Comparison of ENCODE assay signal across 22 cellular contexts in genomic region chr4:1843852-1844251, GRCh38. TPM values are rescaled to one million over a fixed set of nuclear protein-coding genes. Genes with fewer than 3 reads are reported as not detected.
DNase-seq lines count a peak whose midpoint lies in the region; ATAC-seq and TF ChIP-seq lines count a peak whose summit lies in the region.
"Had no signal": no experiment of that assay in that cellular context is flagged by ENCODE, and none has a peak within 500 bp of the region (broad histone marks: within the 10 kb centered on the region; RNA-seq: fewer than 3 reads in every experiment).

No MANE protein-coding gene starts in this region.

- no peak overlapping the region for H3K4me2 ChIP-seq in MM.1S (ENCODE audit: low read depth, low read length)
- H3K4me2 ChIP-seq: neural progenitor cell had no signal

- H3K9me3 Mint-ChIP-seq in neural crest cell (no peaks in the 10 kb centered on the region), progenitor cell of endocrine pancreas (ENCODE audit: low read depth) (no peaks in the 10 kb centered on the region)
- H3K9me3 Mint-ChIP-seq in activated CD4-positive, alpha-beta T cell treated with anti-CD3 and anti-CD28 coated beads, Interleukin-2, amount 10 ng/mL, durations not matched to agents 24 days and 14 days = no peaks in the 10 kb centered on the region
- H3K9me3 Mint-ChIP-seq: activated T-cell treated with anti-CD3 and anti-CD28 coated beads, Interleukin-2, amount 50 U/mL, for 24 hours; CD8-positive, alpha-beta memory T cell; neural progenitor cell had no signal

- no peak overlapping the region for H3K27ac ChIP-seq in MM.1S (ENCODE audit: low read length)
- H3K27ac ChIP-seq: colonic mucosa, neural progenitor cell, skin epidermis had no signal

- H3K27me3 ChIP-seq in MM.1S (replicated peaks; ENCODE audit: insufficient read depth, low read length) = no peaks in the 10 kb centered on the region
- H3K27me3 ChIP-seq: colonic mucosa, neural progenitor cell had no signal

- H3K27me3 Mint-ChIP-seq in neural crest cell (ENCODE audit: low read depth) (no peaks in the 10 kb centered on the region), progenitor cell of endocrine pancreas (no peaks in the 10 kb centered on the region)
- H3K27me3 Mint-ChIP-seq in activated CD4-positive, alpha-beta T cell treated with anti-CD3 and anti-CD28 coated beads, Interleukin-2, amount 10 ng/mL, durations not matched to agents 24 days and 14 days = no peaks in the 10 kb centered on the region
- H3K27me3 Mint-ChIP-seq: activated naive CD8-positive, alpha-beta T cell; activated T-cell treated with anti-CD3 and anti-CD28 coated beads, Interleukin-2, amount 50 U/mL, for 24 hours; CD8-positive, alpha-beta memory T cell had no signal

- ATAC-seq in Right ventricle myocardium inferior = peak; percentile 78
- ATAC-seq: HCT116; stimulated activated naive CD8-positive, alpha-beta T cell treated with anti-CD3 and anti-CD28 coated beads, Interleukin-15, Interleukin-2, amounts not matched to agents 100 U/mL and 50 U/mL, for 24 hours had no signal

- no peak for TF ChIP-seq CTCF in neural crest cell (conservative IDR thresholded peaks at IDR 0.05)
- TF ChIP-seq CTCF in progenitor cell of endocrine pancreas (IDR thresholded peaks at IDR 0.05; ENCODE audit: unreplicated experiment) = no peak
- no peak for TF ChIP-seq CTCF in MM.1S (IDR thresholded peaks at IDR 0.05; ENCODE audit: low read length)

- H3K36me3 Mint-ChIP-seq in neural crest cell (ENCODE audit: low read depth) (peaks cover 10% of the 10 kb centered on the region), progenitor cell of endocrine pancreas (ENCODE audit: insufficient read depth) (peaks cover 8% of the 10 kb centered on the region)
- peaks cover 42% of the 10 kb centered on the region for H3K36me3 Mint-ChIP-seq in activated CD4-positive, alpha-beta T cell treated with anti-CD3 and anti-CD28 coated beads, Interleukin-2, amount 10 ng/mL, durations not matched to agents 24 days and 14 days (ENCODE audit: low read depth)

- no peak overlapping the region for H2AFZ ChIP-seq in MM.1S (ENCODE audit: low read length)
- H2AFZ ChIP-seq: neural progenitor cell had no signal

- no peak overlapping the region for H3K4me3 ChIP-seq in MM.1S (ENCODE audit: low read length)
- H3K4me3 ChIP-seq: colonic mucosa, lung, neural progenitor cell, skin epidermis had no signal

- no peaks in the 10 kb centered on the region for H3K9me2 ChIP-seq in MM.1S (replicated peaks; ENCODE audit: insufficient read depth, low read length)

- H3K4me3 Mint-ChIP-seq in neural crest cell (no peak overlapping the region), progenitor cell of endocrine pancreas (ENCODE audit: low read depth) (no peak overlapping the region)
- no peak overlapping the region for H3K4me3 Mint-ChIP-seq in activated CD4-positive, alpha-beta T cell treated with anti-CD3 and anti-CD28 coated beads, Interleukin-2, amount 10 ng/mL, durations not matched to agents 24 days and 14 days
- H3K4me3 Mint-ChIP-seq: activated naive CD8-positive, alpha-beta T cell; activated T-cell treated with anti-CD3 and anti-CD28 coated beads, Interleukin-2, amount 50 U/mL, for 24 hours; CD8-positive, alpha-beta memory T cell; neural progenitor cell had no signal

- no peaks in the 10 kb centered on the region for H3F3A ChIP-seq in MM.1S (ENCODE audit: insufficient read depth, low read length)

- intact Hi-C loops in Right ventricle myocardium inferior (cut with DNase I) (no loop called here), cardiac septum (cut with DNase I) (loop anchor here (5.0 kb wide), 1 partner anchor 38 kb away; no protein-coding TSS in a partner anchor)
- intact Hi-C loops in activated CD4-positive, alpha-beta T cell treated with anti-CD3 and anti-CD28 coated beads, Interleukin-2, amount 10 ng/mL, durations not matched to agents 24 days and 14 days (cut with micrococcal nuclease) = no loop called here

- H3K9me3 ChIP-seq in MM.1S (replicated peaks; ENCODE audit: insufficient read depth, low read length) = no peaks in the 10 kb centered on the region
- H3K9me3 ChIP-seq: colonic mucosa had no signal

- peak; percentile 76 for DNase-seq in Right ventricle myocardium inferior (ENCODE audit: missing footprints)
- no peak for DNase-seq in cardiac septum (ENCODE audit: low spot score)
- peak; percentile 51 for DNase-seq in globus pallidus (ENCODE audit: low spot score)
- no peak for DNase-seq in neural crest cell (ENCODE audit: low read depth, low spot score)
- no peak for DNase-seq in activated CD4-positive, alpha-beta T cell treated with anti-CD3 and anti-CD28 coated beads, Interleukin-2, amount 10 ng/mL, durations not matched to agents 24 days and 14 days
- no peak for DNase-seq in NCI-H2196 treated with DMSO at 0.1 percent for 48 hours (lab: John Stamatoyannopoulos, UW; ENCODE audit: unreplicated experiment)
- no peak for DNase-seq in progenitor cell of endocrine pancreas (ENCODE audit: low spot score, unreplicated experiment)
- no peak for DNase-seq in MM.1S
- DNase-seq: activated T-cell treated with anti-CD3 and anti-CD28 coated beads, Interleukin-2, amount 50 U/mL, for 24 hours; CD8-positive, alpha-beta memory T cell; colonic mucosa; KG1; NCI-H1105 treated with DMSO at 0.1 percent for 48 hours; NCI-H226; SIG-M5; stimulated activated naive CD8-positive, alpha-beta T cell treated with anti-CD3 and anti-CD28 coated beads, Interleukin-15, Interleukin-2, amounts not matched to agents 100 U/mL and 50 U/mL, for 24 hours; T-helper 9 cell had no signal

- H3K79me2 ChIP-seq in MM.1S (ENCODE audit: low read length) = peaks cover 64% of the 10 kb centered on the region

- H4K20me1 ChIP-seq in MM.1S (ENCODE audit: insufficient read depth, low read length) = no peaks in the 10 kb centered on the region

- H3K4me1 Mint-ChIP-seq in neural crest cell (peaks cover 3% of the 10 kb centered on the region), progenitor cell of endocrine pancreas (ENCODE audit: low read depth) (no peaks in the 10 kb centered on the region)
- peaks cover 8% of the 10 kb centered on the region for H3K4me1 Mint-ChIP-seq in activated CD4-positive, alpha-beta T cell treated with anti-CD3 and anti-CD28 coated beads, Interleukin-2, amount 10 ng/mL, durations not matched to agents 24 days and 14 days

- H3K36me3 ChIP-seq in MM.1S (replicated peaks; ENCODE audit: insufficient read depth, low read length) = 0 out of 2 replicates have a peak, but pooled peaks cover 5% of the 10 kb centered on the region
- H3K36me3 ChIP-seq: colonic mucosa, neural progenitor cell had no signal

- no peaks in the 10 kb centered on the region for H3K4me1 ChIP-seq in MM.1S (ENCODE audit: low read length)
- H3K4me1 ChIP-seq: colonic mucosa, neural progenitor cell had no signal

- H3K9ac ChIP-seq in MM.1S (ENCODE audit: low read length) = no peak overlapping the region
- H3K9ac ChIP-seq: neural progenitor cell had no signal

- H3K27ac Mint-ChIP-seq in neural crest cell (ENCODE audit: unreplicated experiment) (peak overlapping the region; percentile 35), progenitor cell of endocrine pancreas (no peak overlapping the region)
- no peak overlapping the region for H3K27ac Mint-ChIP-seq in activated CD4-positive, alpha-beta T cell treated with anti-CD3 and anti-CD28 coated beads, Interleukin-2, amount 10 ng/mL, durations not matched to agents 24 days and 14 days
- H3K27ac Mint-ChIP-seq: activated naive CD8-positive, alpha-beta T cell; activated T-cell treated with anti-CD3 and anti-CD28 coated beads, Interleukin-2, amount 50 U/mL, for 24 hours had no signal

RNA-seq across cellular contexts. Expression of gene LETM1, which starts 12.1 kb away (rescaled TPM):
- total RNA-seq in Right ventricle myocardium inferior = 39.8 TPM
- total RNA-seq in cardiac septum = 37.8 TPM
- 59.5 and 60.6 TPM in 2 replicates for total RNA-seq in neural crest cell
- total RNA-seq in activated CD4-positive, alpha-beta T cell treated with anti-CD3 and anti-CD28 coated beads, Interleukin-2, amount 10 ng/mL, durations not matched to agents 24 days and 14 days = 97.2 and 98.7 TPM in 2 replicates
- 46.1 and 51.2 TPM in 2 replicates for total RNA-seq in progenitor cell of endocrine pancreas

RNA-seq across cellular contexts. Expression of gene NSD2, which starts 27.3 kb away (rescaled TPM):
- total RNA-seq in Right ventricle myocardium inferior (37.0 TPM), cardiac septum (60.4 TPM), neural crest cell (269 and 274 TPM in 2 replicates), progenitor cell of endocrine pancreas (212 and 214 TPM in 2 replicates)
- total RNA-seq in activated CD4-positive, alpha-beta T cell treated with anti-CD3 and anti-CD28 coated beads, Interleukin-2, amount 10 ng/mL, durations not matched to agents 24 days and 14 days = 208 and 214 TPM in 2 replicates

RNA-seq across cellular contexts. Expression of gene FGFR3, which starts 50.8 kb away (rescaled TPM):
- total RNA-seq in Right ventricle myocardium inferior (1.8 TPM), cardiac septum (4.7 TPM), neural crest cell (42.5 and 48.1 TPM in 2 replicates), progenitor cell of endocrine pancreas (169 and 185 TPM in 2 replicates)
- total RNA-seq in activated CD4-positive, alpha-beta T cell treated with anti-CD3 and anti-CD28 coated beads, Interleukin-2, amount 10 ng/mL, durations not matched to agents 24 days and 14 days = 0.30 and 0.38 TPM in 2 replicates

Comparison
In these comparisons a context has a peak if more than half of its experiments do, and no peak if none do; other contexts are left out.
1. DNase-seq: peak in Right ventricle myocardium inferior (single experiment) and globus pallidus (single experiment); none in cardiac septum (single experiment), neural crest cell (single experiment), activated CD4-positive, alpha-beta T cell treated with anti-CD3 and anti-CD28 coated beads, Interleukin-2, amount 10 ng/mL, durations not matched to agents 24 days and 14 days (single experiment), NCI-H2196 treated with DMSO at 0.1 percent for 48 hours (single experiment), progenitor cell of endocrine pancreas (single experiment) and MM.1S (single experiment).